ENCODE assay signal across 15 cellular contexts in the genomic region with DNA sequence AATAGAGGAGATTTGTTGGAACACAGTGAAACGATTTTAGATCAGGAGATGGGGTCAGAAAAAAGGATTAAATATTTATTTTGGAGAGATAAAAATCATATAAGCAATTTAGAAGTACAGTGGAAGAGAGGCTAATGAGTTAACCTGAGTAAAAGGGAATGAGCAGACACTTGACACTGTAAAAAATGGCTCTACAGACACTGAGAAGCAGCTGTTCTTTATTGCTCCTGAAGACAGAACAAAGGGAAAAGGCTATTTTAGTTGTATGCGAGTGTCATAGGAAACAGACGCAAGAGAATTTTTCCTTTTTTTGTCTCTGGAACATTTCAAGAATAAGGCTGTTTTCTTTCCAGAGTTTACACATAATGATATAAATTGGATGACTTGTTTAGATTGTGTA.
"Had no signal": no experiment of that assay in that cellular context is flagged by ENCODE, and none has a peak within 500 bp of the region (broad histone marks: within the 10 kb centered on the region; RNA-seq: fewer than 3 reads in every experiment).

No MANE protein-coding gene starts in this region.

- H3K9me3 ChIP-seq: gastrocnemius medialis, tibial nerve, vagina had no signal

- H3K27me3 Mint-ChIP-seq: activated CD4-positive, alpha-beta T cell treated with anti-CD3 and anti-CD28 coated beads, Interleukin-2, amount 10 ng/mL, durations not matched to agents 7 days and 5 days; central memory CD8-positive, alpha-beta T cell had no signal

- H3K27me3 ChIP-seq: gastrocnemius medialis, tibial nerve, vagina had no signal

- H3K4me1 Mint-ChIP-seq: activated CD4-positive, alpha-beta T cell treated with anti-CD3 and anti-CD28 coated beads, Interleukin-2, amount 10 ng/mL, durations not matched to agents 7 days and 5 days had no signal

- H3K4me3 Mint-ChIP-seq: activated CD4-positive, alpha-beta T cell treated with anti-CD3 and anti-CD28 coated beads, Interleukin-2, amount 10 ng/mL, durations not matched to agents 7 days and 5 days; central memory CD8-positive, alpha-beta T cell had no signal

- H3K27ac ChIP-seq: gastrocnemius medialis, tibial nerve, vagina had no signal

- DNase-seq: activated CD4-positive, alpha-beta T cell treated with anti-CD3 and anti-CD28 coated beads, Interleukin-2, amount 10 ng/mL, durations not matched to agents 7 days and 5 days; activated CD4-positive, CD25-positive, alpha-beta regulatory T cell; activated naive CD4-positive, alpha-beta T cell treated with anti-CD3 and anti-CD28 coated beads, Interleukin-2, amount 50 U/mL, for 16 hours; cortex of kidney; effector CD8-positive, alpha-beta T cell; gastrocnemius medialis; kidney; left ventricle myocardium superior; mesendoderm; retina; stimulated activated CD4-positive, alpha-beta T cell treated with anti-CD3 and anti-CD28 coated beads, Interleukin-4, amount 100 ng/mL, for 4 hours had no signal

- H3K9me3 Mint-ChIP-seq: activated CD4-positive, alpha-beta T cell treated with anti-CD3 and anti-CD28 coated beads, Interleukin-2, amount 10 ng/mL, durations not matched to agents 7 days and 5 days; activated T-helper 2 cell treated with anti-CD3 and anti-CD28 coated beads, Interferon-gamma antibody, Interleukin-2, Interleukin-4, amounts not matched to agents 10 μg/mL and 5 μg/mL and 100 μg/mL, durations not matched to agents 14 hours and 24 hours and 36 hours; central memory CD8-positive, alpha-beta T cell had no signal

- H3K4me1 ChIP-seq: gastrocnemius medialis, tibial nerve, vagina had no signal

- ATAC-seq: gastrocnemius medialis, left ventricle myocardium superior had no signal

- H3K4me3 ChIP-seq: gastrocnemius medialis, tibial nerve, vagina had no signal

- H3K27ac Mint-ChIP-seq: activated CD4-positive, alpha-beta T cell treated with anti-CD3 and anti-CD28 coated beads, Interleukin-2, amount 10 ng/mL, durations not matched to agents 7 days and 5 days; activated T-helper 2 cell treated with anti-CD3 and anti-CD28 coated beads, Interferon-gamma antibody, Interleukin-2, Interleukin-4, amounts not matched to agents 10 μg/mL and 5 μg/mL and 100 μg/mL, durations not matched to agents 14 hours and 24 hours and 36 hours had no signal
